Comparison of ENCODE assay signal across 8 cellular contexts in the genomic region with DNA sequence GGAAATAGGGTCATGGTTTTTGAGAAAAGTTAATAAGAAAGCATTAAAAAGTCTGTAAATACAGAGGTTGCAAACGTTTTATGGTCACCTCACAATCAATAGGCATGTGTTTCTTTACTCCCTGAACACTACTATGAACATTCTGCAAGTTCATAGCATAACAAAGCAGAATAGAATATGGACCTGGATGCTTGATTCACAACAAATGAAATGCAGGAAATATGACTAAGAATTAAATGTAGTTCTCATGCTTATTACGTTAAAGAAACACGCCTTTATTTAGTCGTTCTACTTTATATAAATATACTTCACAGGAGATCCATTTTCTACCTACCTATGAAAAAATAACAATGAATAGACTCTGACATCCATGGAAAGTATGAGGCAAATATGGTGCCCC.
"Had no signal": no experiment of that assay in that cellular context is flagged by ENCODE, and none has a peak within 500 bp of the region (broad histone marks: within the 10 kb centered on the region; RNA-seq: fewer than 3 reads in every experiment).

No MANE protein-coding gene starts in this region.

- H3K4me3 ChIP-seq: GM12878 had no signal

- FAIRE-seq: G401.6, GM12878, GM12891, GM12892, GM18507, GM19239 had no signal

- ATAC-seq: GM12878 had no signal

- DNase-seq: GDM1, GF-D8 had no signal
